10 cellular contexts compared by ENCODE assay signal in genomic region chr11:83054001-83054400, GRCh38. TPM values are rescaled to one million over a fixed set of nuclear protein-coding genes. Genes with fewer than 3 reads are reported as not detected.
DNase-seq lines count a peak whose midpoint lies in the region; ATAC-seq and TF ChIP-seq lines count a peak whose summit lies in the region.
"Had no signal": no experiment of that assay in that cellular context is flagged by ENCODE, and none has a peak within 500 bp of the region (broad histone marks: within the 10 kb centered on the region; RNA-seq: fewer than 3 reads in every experiment).

No MANE protein-coding gene starts in this region.

- TF ChIP-seq CTCF in OCI-LY3 (IDR thresholded peaks at IDR 0.05; ENCODE audit: low read depth, low read length): no peak
- TF ChIP-seq CTCF in gastroesophageal sphincter (IDR thresholded peaks at IDR 0.05): no peak
- no peak for TF ChIP-seq CTCF in GM20000 (IDR thresholded peaks at IDR 0.05; ENCODE audit: extremely low read depth, missing control alignments)

- peaks cover 8 to 10% of the 10 kb centered on the region in 2 donors for H3K36me3 Mint-ChIP-seq in activated T-cell treated with anti-CD3 and anti-CD28 coated beads, Interleukin-2, amount 50 U/mL, for 72 hours (ENCODE audit: insufficient read depth in 2 of 2)
- H3K36me3 Mint-ChIP-seq in activated T-cell treated with anti-CD3 and anti-CD28 coated beads, Interleukin-2, amount 50 U/mL, for 24 hours (ENCODE audit: low read depth): peaks cover 36% of the 10 kb centered on the region
- H3K36me3 Mint-ChIP-seq in stimulated activated naive B cell treated with anti-CD40 and anti-IgM and Interleukin-4, amounts not matched to agents 10 μg/mL and 1 μg/mL and 100 μg/mL, for 72 hours: peaks cover 53 to 73% of the 10 kb centered on the region in 2 donors

- peak overlapping the region; percentile 32; the same call in 1 of the 2 replicates for H3K9ac ChIP-seq in OCI-LY3 (ENCODE audit: low read length)

- H3K4me2 ChIP-seq in OCI-LY3 (ENCODE audit: low read length): peak overlapping the region; percentile 60

- H3K4me1 ChIP-seq in OCI-LY3 (ENCODE audit: low read length) (peaks cover 75% of the 10 kb centered on the region), gastroesophageal sphincter (peaks cover 11 to 47% (median 11%) of the 10 kb centered on the region in 3 donors)

- H3K4me3 Mint-ChIP-seq in activated T-cell treated with anti-CD3 and anti-CD28 coated beads, Interleukin-2, amount 50 U/mL, for 72 hours: peak overlapping the region; percentile 13 to 34
- no peak overlapping the region for H3K4me3 Mint-ChIP-seq in activated T-cell treated with anti-CD3 and anti-CD28 coated beads, Interleukin-2, amount 50 U/mL, for 24 hours
- peak overlapping the region; percentile 64 to 67 for H3K4me3 Mint-ChIP-seq in stimulated activated naive B cell treated with anti-CD40 and anti-IgM and Interleukin-4, amounts not matched to agents 10 μg/mL and 1 μg/mL and 100 μg/mL, for 72 hours
- H3K4me3 Mint-ChIP-seq: H9 had no signal

- peak overlapping the region; percentile 68 for H3K27ac ChIP-seq in OCI-LY3 (ENCODE audit: low read length)
- no peak overlapping the region for H3K27ac ChIP-seq in gastroesophageal sphincter

- TF ChIP-seq POLR2A in gastroesophageal sphincter (IDR thresholded peaks at IDR 0.05): no peak

- peaks cover 100% of the 10 kb centered on the region for H3K79me2 ChIP-seq in OCI-LY3 (ENCODE audit: low read length)

- H2AFZ ChIP-seq in OCI-LY3 (ENCODE audit: low read depth, low read length): no peak overlapping the region

- H3K9me3 ChIP-seq in OCI-LY3 (ENCODE audit: insufficient read depth, low read length) (peaks cover 15% of the 10 kb centered on the region), gastroesophageal sphincter (no peaks in the 10 kb centered on the region)

- no peak for ATAC-seq in activated T-cell treated with anti-CD3 and anti-CD28 coated beads, Interleukin-2, amount 50 U/mL, for 72 hours (replicated peaks in 1 of 2)
- peak; percentile 49 for ATAC-seq in HG02938 (IDR thresholded peaks at IDR 0.05; ENCODE audit: unreplicated experiment)
- peak; percentile 75 to 78 for ATAC-seq in stimulated activated naive B cell treated with anti-CD40 and anti-IgM and Interleukin-4, amounts not matched to agents 10 μg/mL and 1 μg/mL and 100 μg/mL, for 72 hours (replicated peaks)
- no peak for ATAC-seq in gastroesophageal sphincter
- no peak for ATAC-seq in esophagus mucosa

- peak overlapping the region; percentile 54 for H3K27ac Mint-ChIP-seq in activated T-cell treated with anti-CD3 and anti-CD28 coated beads, Interleukin-2, amount 50 U/mL, for 72 hours
- H3K27ac Mint-ChIP-seq in activated T-cell treated with anti-CD3 and anti-CD28 coated beads, Interleukin-2, amount 50 U/mL, for 24 hours: no peak overlapping the region
- peak overlapping the region; percentile 95 for H3K27ac Mint-ChIP-seq in stimulated activated naive B cell treated with anti-CD40 and anti-IgM and Interleukin-4, amounts not matched to agents 10 μg/mL and 1 μg/mL and 100 μg/mL, for 72 hours

- no peak for DNase-seq in activated T-cell treated with anti-CD3 and anti-CD28 coated beads, Interleukin-2, amount 50 U/mL, for 72 hours
- DNase-seq in activated T-cell treated with anti-CD3 and anti-CD28 coated beads, Interleukin-2, amount 50 U/mL, for 24 hours: no peak
- no peak for DNase-seq in stimulated activated naive B cell treated with anti-CD40 and anti-IgM and Interleukin-4, amounts not matched to agents 10 μg/mL and 1 μg/mL and 100 μg/mL, for 72 hours
- no peak for DNase-seq in GM20000 (ENCODE audit: low spot score)
- DNase-seq: H9, NCI-H345 had no signal

- no peak for TF ChIP-seq EP300 in gastroesophageal sphincter (IDR thresholded peaks at IDR 0.05)

- H3K9me3 Mint-ChIP-seq in activated T-cell treated with anti-CD3 and anti-CD28 coated beads, Interleukin-2, amount 50 U/mL, for 72 hours: peaks cover 0 to 3% of the 10 kb centered on the region in 2 donors
- peaks cover 6% of the 10 kb centered on the region for H3K9me3 Mint-ChIP-seq in activated T-cell treated with anti-CD3 and anti-CD28 coated beads, Interleukin-2, amount 50 U/mL, for 24 hours
- peaks cover 9 to 13% of the 10 kb centered on the region in 2 donors for H3K9me3 Mint-ChIP-seq in stimulated activated naive B cell treated with anti-CD40 and anti-IgM and Interleukin-4, amounts not matched to agents 10 μg/mL and 1 μg/mL and 100 μg/mL, for 72 hours
- H3K9me3 Mint-ChIP-seq: H9 had no signal

- H3K36me3 ChIP-seq in OCI-LY3 (replicated peaks; ENCODE audit: low read depth, low read length) (peaks cover 83% of the 10 kb centered on the region), gastroesophageal sphincter (no peaks in the 10 kb centered on the region)

- peaks cover 77% of the 10 kb centered on the region for H3K4me1 Mint-ChIP-seq in activated T-cell treated with anti-CD3 and anti-CD28 coated beads, Interleukin-2, amount 50 U/mL, for 72 hours (ENCODE audit: low read depth)
- H3K4me1 Mint-ChIP-seq in activated T-cell treated with anti-CD3 and anti-CD28 coated beads, Interleukin-2, amount 50 U/mL, for 24 hours (ENCODE audit: low read depth): peaks cover 74% of the 10 kb centered on the region
- H3K4me1 Mint-ChIP-seq in stimulated activated naive B cell treated with anti-CD40 and anti-IgM and Interleukin-4, amounts not matched to agents 10 μg/mL and 1 μg/mL and 100 μg/mL, for 72 hours: peaks cover 40 to 87% of the 10 kb centered on the region in 2 donors

- 91 to 95% methylated on average over 1 to 2 of the region's 2 CpGs for WGBS in gastroesophageal sphincter (ENCODE audit: low coverage in 1 of 2), 2 donors

- H3K27me3 ChIP-seq in OCI-LY3 (ENCODE audit: low read depth, low read length): no peaks in the 10 kb centered on the region
- H3K27me3 ChIP-seq in gastroesophageal sphincter: no peaks in the 10 kb centered on the region

- H3K4me3 ChIP-seq in OCI-LY3 (ENCODE audit: low read length): peak overlapping the region; percentile 25
- H3K4me3 ChIP-seq in gastroesophageal sphincter: no peak overlapping the region

- peaks cover 88% of the 10 kb centered on the region for H4K20me1 ChIP-seq in OCI-LY3 (ENCODE audit: insufficient read depth, low read length)

- H3K27me3 Mint-ChIP-seq in activated T-cell treated with anti-CD3 and anti-CD28 coated beads, Interleukin-2, amount 50 U/mL, for 72 hours (ENCODE audit: low read depth): no peaks in the 10 kb centered on the region
- no peaks in the 10 kb centered on the region for H3K27me3 Mint-ChIP-seq in activated T-cell treated with anti-CD3 and anti-CD28 coated beads, Interleukin-2, amount 50 U/mL, for 24 hours
- H3K27me3 Mint-ChIP-seq in stimulated activated naive B cell treated with anti-CD40 and anti-IgM and Interleukin-4, amounts not matched to agents 10 μg/mL and 1 μg/mL and 100 μg/mL, for 72 hours: no peaks in the 10 kb centered on the region

RNA-seq across cellular contexts. Expression of gene RAB30, which starts 17.7 kb away (rescaled TPM):
- total RNA-seq in activated T-cell treated with anti-CD3 and anti-CD28 coated beads, Interleukin-2, amount 50 U/mL, for 72 hours: 10 to 100 TPM; 15.3 to 19.0 TPM
- total RNA-seq in gastroesophageal sphincter (10 to 100 TPM; 18.7 to 36.6 (median 27.5) TPM), esophagus mucosa (6.5 TPM)

Comparison
In these comparisons a context has a peak if more than half of its experiments do, and no peak if none do; other contexts are left out.
1. ATAC-seq: peak in HG02938 (single experiment) and stimulated activated naive B cell treated with anti-CD40 and anti-IgM and Interleukin-4, amounts not matched to agents 10 μg/mL and 1 μg/mL and 100 μg/mL, for 72 hours (2 of 2); none in activated T-cell treated with anti-CD3 and anti-CD28 coated beads, Interleukin-2, amount 50 U/mL, for 72 hours (0 of 2), gastroesophageal sphincter (single experiment) and esophagus mucosa (single experiment).